ENCODE assay signal across 26 cellular contexts in the genomic region with DNA sequence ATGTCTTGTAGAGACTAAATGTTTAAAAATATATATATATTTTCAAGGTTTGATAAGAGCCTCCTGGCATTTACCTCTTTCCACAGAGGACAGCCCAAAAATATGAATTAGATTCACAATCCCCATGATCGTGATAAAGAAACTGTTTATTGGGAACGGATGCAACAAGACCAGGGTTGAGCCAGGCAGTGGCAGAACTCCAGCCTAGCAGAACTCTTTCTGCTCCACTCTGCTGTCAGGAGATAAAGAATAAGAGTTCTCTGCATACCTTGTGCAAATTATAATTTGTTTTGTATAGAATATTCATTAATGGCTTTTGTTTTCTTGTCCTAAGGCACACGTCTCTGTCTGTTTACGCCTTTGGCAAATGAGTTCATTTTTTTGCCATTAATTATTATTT.
"Had no signal": no experiment of that assay in that cellular context is flagged by ENCODE, and none has a peak within 500 bp of the region (broad histone marks: within the 10 kb centered on the region; RNA-seq: fewer than 3 reads in every experiment).

No MANE protein-coding gene starts in this region.

- H3K27me3 Mint-ChIP-seq: effector memory CD8-positive, alpha-beta T cell; naive B cell had no signal

- H3K27ac Mint-ChIP-seq: effector memory CD8-positive, alpha-beta T cell; endodermal cell; immature natural killer cell; mesothelial cell of epicardium; naive B cell had no signal

- H3K4me1 Mint-ChIP-seq: immature natural killer cell, mesothelial cell of epicardium, naive B cell had no signal

- H3K36me3 ChIP-seq: esophagus squamous epithelium, gastrocnemius medialis, heart right ventricle, left lung, lower lobe of right lung had no signal

- H3K9me3 ChIP-seq: esophagus squamous epithelium, gastrocnemius medialis, left lung, lower lobe of right lung, mucosa of descending colon had no signal

- H3K27me3 ChIP-seq: esophagus squamous epithelium, gastrocnemius medialis, heart right ventricle, left lung had no signal

- DNase-seq: dermis blood vessel endothelial cell; effector CD8-positive, alpha-beta T cell; effector memory CD8-positive, alpha-beta T cell; endodermal cell; erythroblast; esophagus squamous epithelium; foreskin fibroblast; foreskin melanocyte; gastrocnemius medialis; glutamatergic neuron; head of caudate nucleus; hippocampal formation; immature natural killer cell; islet precursor cell; kidney; kidney glomerular epithelial cell; left lung; lower lobe of right lung; mesenchymal stem cell; mucosa of descending colon; naive B cell had no signal

- H3K4me3 ChIP-seq: coronary artery, esophagus squamous epithelium, gastrocnemius medialis, heart right ventricle, left lung, lower lobe of right lung, mucosa of descending colon had no signal

- H3K4me3 Mint-ChIP-seq: effector memory CD8-positive, alpha-beta T cell; endodermal cell; immature natural killer cell; mesothelial cell of epicardium; naive B cell had no signal

- H3K9me3 Mint-ChIP-seq: endodermal cell, mesothelial cell of epicardium had no signal

- H3K27ac ChIP-seq: coronary artery, epithelial cell of prostate, esophagus squamous epithelium, gastrocnemius medialis, heart right ventricle, left lung, lower lobe of right lung had no signal

- H3K36me3 Mint-ChIP-seq: mesothelial cell of epicardium, naive B cell had no signal

- ATAC-seq: effector memory CD8-positive, alpha-beta T cell; esophagus mucosa; gastrocnemius medialis; left lung; lower lobe of right lung; mucosa of descending colon had no signal

- H3K4me1 ChIP-seq: esophagus squamous epithelium, gastrocnemius medialis, heart right ventricle, left lung, lower lobe of right lung had no signal
